Comparison of ENCODE assay signal across 2 cellular contexts in genomic region chr9:120294003-120294402, GRCh38.
A peak's percentile ranks its signal among the peaks of the same experiment; 100 is the strongest.
TF ChIP-seq lines count a peak whose summit lies in the region.

No MANE protein-coding gene starts in this region.

TF ChIP-seq in Ishikawa, 13 proteins besides CTCF, POLR2A, EP300 and RAD21:
- TF ChIP-seq, protein P1, sequence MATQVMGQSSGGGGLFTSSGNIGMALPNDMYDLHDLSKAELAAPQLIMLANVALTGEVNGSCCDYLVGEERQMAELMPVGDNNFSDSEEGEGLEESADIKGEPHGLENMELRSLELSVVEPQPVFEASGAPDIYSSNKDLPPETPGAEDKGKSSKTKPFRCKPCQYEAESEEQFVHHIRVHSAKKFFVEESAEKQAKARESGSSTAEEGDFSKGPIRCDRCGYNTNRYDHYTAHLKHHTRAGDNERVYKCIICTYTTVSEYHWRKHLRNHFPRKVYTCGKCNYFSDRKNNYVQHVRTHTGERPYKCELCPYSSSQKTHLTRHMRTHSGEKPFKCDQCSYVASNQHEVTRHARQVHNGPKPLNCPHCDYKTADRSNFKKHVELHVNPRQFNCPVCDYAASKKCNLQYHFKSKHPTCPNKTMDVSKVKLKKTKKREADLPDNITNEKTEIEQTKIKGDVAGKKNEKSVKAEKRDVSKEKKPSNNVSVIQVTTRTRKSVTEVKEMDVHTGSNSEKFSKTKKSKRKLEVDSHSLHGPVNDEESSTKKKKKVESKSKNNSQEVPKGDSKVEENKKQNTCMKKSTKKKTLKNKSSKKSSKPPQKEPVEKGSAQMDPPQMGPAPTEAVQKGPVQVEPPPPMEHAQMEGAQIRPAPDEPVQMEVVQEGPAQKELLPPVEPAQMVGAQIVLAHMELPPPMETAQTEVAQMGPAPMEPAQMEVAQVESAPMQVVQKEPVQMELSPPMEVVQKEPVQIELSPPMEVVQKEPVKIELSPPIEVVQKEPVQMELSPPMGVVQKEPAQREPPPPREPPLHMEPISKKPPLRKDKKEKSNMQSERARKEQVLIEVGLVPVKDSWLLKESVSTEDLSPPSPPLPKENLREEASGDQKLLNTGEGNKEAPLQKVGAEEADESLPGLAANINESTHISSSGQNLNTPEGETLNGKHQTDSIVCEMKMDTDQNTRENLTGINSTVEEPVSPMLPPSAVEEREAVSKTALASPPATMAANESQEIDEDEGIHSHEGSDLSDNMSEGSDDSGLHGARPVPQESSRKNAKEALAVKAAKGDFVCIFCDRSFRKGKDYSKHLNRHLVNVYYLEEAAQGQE (IDR thresholded peaks at IDR 0.05; ENCODE audit: low read depth): peak; percentile 9; the same call in 1 of the 2 replicates
- TF ChIP-seq EGR1 (IDR thresholded peaks at IDR 0.05): no peak

TF ChIP-seq in K562, 482 proteins besides CTCF, POLR2A, EP300 and RAD21 (continued from another document):
- TF ChIP-seq ARID4B (CRISPR knock-in tag; IDR thresholded peaks at IDR 0.05) (no peak), SNIP1 (IDR thresholded peaks at IDR 0.05; ENCODE audit: low read depth) (no peak), ZBTB34 (CRISPR knock-in tag; IDR thresholded peaks at IDR 0.05) (no peak)
